In the genomic region with DNA sequence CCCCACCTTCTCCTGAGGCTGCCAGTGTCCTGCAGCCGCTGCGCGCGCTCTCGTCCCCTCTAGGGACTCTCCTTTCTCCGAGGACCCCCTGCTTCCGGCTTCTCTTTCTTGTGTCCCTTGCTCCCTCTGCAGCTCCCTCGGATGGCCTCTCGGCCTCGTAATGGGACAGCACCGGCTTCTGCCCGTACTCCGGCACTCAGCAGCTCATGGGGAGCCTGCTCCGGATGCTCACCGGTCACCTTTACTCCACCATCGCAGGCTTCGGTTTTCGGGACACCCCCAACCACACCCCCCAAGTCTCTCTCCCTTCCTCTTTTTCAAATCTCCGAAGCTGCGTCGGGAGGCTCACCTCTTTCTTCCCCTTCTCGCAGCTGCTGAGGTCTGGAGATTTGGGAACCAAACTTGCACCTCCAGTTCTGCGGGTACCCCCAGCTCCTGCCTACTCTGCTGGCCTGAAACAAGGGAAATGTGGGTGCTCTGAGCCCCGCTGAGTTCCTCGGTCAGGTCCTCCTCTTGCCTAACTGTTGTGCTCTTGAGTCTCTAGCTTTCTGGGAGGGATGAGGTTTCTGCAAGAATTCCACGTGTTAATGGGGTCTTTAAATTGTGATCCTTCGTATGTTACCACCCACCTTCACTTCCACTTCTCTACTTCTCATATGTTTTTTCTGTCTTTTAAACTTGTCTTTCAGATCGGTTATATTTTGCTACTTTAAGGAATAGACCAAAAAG, we compare ENCODE assay signal across 8 cellular contexts. TPM values are rescaled to one million over a fixed set of nuclear protein-coding genes. Genes with fewer than 3 reads are reported as not detected.
DNase-seq lines count a peak whose midpoint lies in the region; ATAC-seq lines count a peak whose summit lies in the region.

No MANE protein-coding gene starts in this region.

- H3K4me2 ChIP-seq in BLaER1 treated with 17β-estradiol and CSF1 and Interleukin-3, amounts not matched to agents 10 nM and 100 nM = peak overlapping the region; percentile 86 to 96 (median 91)

- peaks cover 41 to 55% (median 46%) of the 10 kb centered on the region in 10 experiments for H3K4me1 ChIP-seq in BLaER1 treated with 17β-estradiol and CSF1 and Interleukin-3, amounts not matched to agents 10 nM and 100 nM
- H3K4me1 ChIP-seq in HUES6 (ENCODE audit: control insufficient read depth, insufficient read depth, low read length) = peaks cover 17% of the 10 kb centered on the region

- no peaks in the 10 kb centered on the region for H3K9me3 ChIP-seq in BLaER1 treated with 17β-estradiol and CSF1 and Interleukin-3, amounts not matched to agents 10 nM and 100 nM (replicated peaks in 1 of 11)
- H3K9me3 ChIP-seq in HUES6 (ENCODE audit: control insufficient read depth, insufficient read depth, low read depth, low read length) = no peaks in the 10 kb centered on the region
- no peaks in the 10 kb centered on the region for H3K9me3 ChIP-seq in T-helper 17 cell (ENCODE audit: control insufficient read depth, low read length, poor library complexity, severe bottlenecking)

- peak overlapping the region; percentile 76 to 92 (median 89); a peak in 21 of 22 replicates for H3K27ac ChIP-seq in BLaER1 treated with 17β-estradiol and CSF1 and Interleukin-3, amounts not matched to agents 10 nM and 100 nM
- H3K27ac ChIP-seq in HUES6 (ENCODE audit: low read depth, low read length) (peak overlapping the region; percentile 75), caudate nucleus (ENCODE audit: low read depth, low read length) (peak overlapping the region; percentile 76)

- H3K4me3 Mint-ChIP-seq in T-helper 17 cell = peak overlapping the region; percentile 100

- peak; percentile 18 to 19 (median 18) for DNase-seq in T-helper 17 cell
- peak in 18 of 61 donors; percentile 5 to 45 (median 30) for DNase-seq in caudate nucleus (lab: John Stamatoyannopoulos, UW)
- DNase-seq in left colon = peak; percentile 50 to 62
- DNase-seq in stimulated activated CD8-positive, alpha-beta memory T cell treated with anti-CD3 and anti-CD28 coated beads, Interleukin-12 subunit alpha, Interleukin-12 subunit beta, amount 100 ng/mL, for 4 hours (ENCODE audit: low read depth) = peak; percentile 16
- DNase-seq in GM19240 (ENCODE audit: insufficient read length, low spot score) = no peak

- peaks cover 0 to 28% (median 17%) of the 10 kb centered on the region in 11 experiments; a peak in 8 of 22 replicates for H4K20me1 ChIP-seq in BLaER1 treated with 17β-estradiol and CSF1 and Interleukin-3, amounts not matched to agents 10 nM and 100 nM

- H3K36me3 Mint-ChIP-seq in T-helper 17 cell (ENCODE audit: low read depth) = peaks cover 36% of the 10 kb centered on the region

- intact Hi-C loops in left colon (cut with DNase I, micrococcal nuclease) = no loop called here

- H3K27me3 ChIP-seq in BLaER1 treated with 17β-estradiol and CSF1 and Interleukin-3, amounts not matched to agents 10 nM and 100 nM = no peaks in the 10 kb centered on the region
- H3K27me3 ChIP-seq in HUES6 (ENCODE audit: control insufficient read depth, insufficient read depth, low read length) = no peaks in the 10 kb centered on the region

- peak overlapping the region; percentile 100 for H3K27ac Mint-ChIP-seq in T-helper 17 cell

- ATAC-seq in GM19452 (IDR thresholded peaks at IDR 0.05; ENCODE audit: unreplicated experiment) (peak; percentile 18), T-helper 17 cell (no peak), left colon (peak; percentile 13)

- peak overlapping the region; percentile 78 to 100 (median 92) for H3K4me3 ChIP-seq in BLaER1 treated with 17β-estradiol and CSF1 and Interleukin-3, amounts not matched to agents 10 nM and 100 nM
- H3K4me3 ChIP-seq in HUES6 (ENCODE audit: low read depth, low read length) = peak overlapping the region; percentile 91

- peaks cover 3 to 32% (median 12%) of the 10 kb centered on the region in 11 experiments; a peak in 10 of 22 replicates for H3K36me3 ChIP-seq in BLaER1 treated with 17β-estradiol and CSF1 and Interleukin-3, amounts not matched to agents 10 nM and 100 nM
- H3K36me3 ChIP-seq in HUES6 (ENCODE audit: control insufficient read depth, insufficient read depth, low read length) = peaks cover 8% of the 10 kb centered on the region

- H3K27me3 Mint-ChIP-seq in T-helper 17 cell = no peaks in the 10 kb centered on the region

- peaks cover 46% of the 10 kb centered on the region for H3K4me1 Mint-ChIP-seq in T-helper 17 cell

- peak overlapping the region; percentile 83 to 95 (median 92) for H3K9ac ChIP-seq in BLaER1 treated with 17β-estradiol and CSF1 and Interleukin-3, amounts not matched to agents 10 nM and 100 nM
- peak overlapping the region; percentile 80 for H3K9ac ChIP-seq in HUES6 (ENCODE audit: low read length)

RNA-seq across cellular contexts. Expression of a gene that starts 0.9 kb away (rescaled TPM):
- 100 to 1,000 TPM; 186 to 281 TPM for total RNA-seq in T-helper 17 cell
- 10 to 100 TPM; 19.1 to 23.9 TPM for total RNA-seq in left colon

Comparison
In these comparisons a context has a peak if more than half of its experiments do, and no peak if none do; other contexts are left out.
1. RNA of a gene that starts 0.9 kb away (total RNA-seq): 186 to 281 TPM in T-helper 17 cell; 19.1 to 23.9 TPM in left colon; every median in the first group is over 4 times any median in the second.
2. Peak in every context shown above with its lines, with median percentiles within 50 percentile points of each other: H3K27ac ChIP-seq.